Comparison of ENCODE assay signal across 19 cellular contexts in the genomic region with DNA sequence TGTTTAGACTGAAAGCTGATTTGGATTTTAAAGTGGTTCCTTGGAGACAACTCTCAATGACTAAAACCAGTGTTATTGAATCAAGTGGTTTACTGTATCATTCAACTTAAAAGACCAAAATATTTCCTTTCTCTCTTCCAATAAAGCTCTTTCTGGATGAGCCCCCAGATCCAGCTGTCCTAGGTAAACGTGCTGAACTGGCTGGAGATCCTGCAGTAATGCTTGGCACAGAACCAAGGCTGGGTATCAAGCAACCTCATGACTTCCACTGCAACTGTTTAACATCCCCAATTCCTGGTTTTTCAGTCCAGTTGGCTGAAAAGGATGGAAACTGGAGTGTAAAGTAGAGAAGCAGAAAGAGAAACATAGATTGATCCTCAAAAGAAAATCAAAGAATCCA. TPM values are rescaled to one million over a fixed set of nuclear protein-coding genes. Genes with fewer than 3 reads are reported as not detected.
"Had no signal": no experiment of that assay in that cellular context is flagged by ENCODE, and none has a peak within 500 bp of the region (broad histone marks: within the 10 kb centered on the region; RNA-seq: fewer than 3 reads in every experiment).

No MANE protein-coding gene starts in this region.

- ATAC-seq: activated naive CD4-positive, alpha-beta T cell treated with anti-CD3 and anti-CD28 coated beads, Interleukin-2, amount 50 U/mL, for 72 hours; gastroesophageal sphincter; left cardiac atrium; pancreas; right cardiac atrium had no signal

- H3K4me3 Mint-ChIP-seq: activated B cell treated with CpG ODN at 0.5 μM for 24 hours; activated CD4-positive, alpha-beta memory T cell treated with anti-CD3 and anti-CD28 coated beads, Interleukin-2, amount 10 ng/mL, durations not matched to agents 7 days and 5 days; nephron; stimulated activated naive CD8-positive, alpha-beta T cell treated with anti-CD3 and anti-CD28 coated beads, Interleukin-15, Interleukin-2, amounts not matched to agents 100 ng/mL and 50 ng/mL, for 24 hours had no signal

- H3K9me3 Mint-ChIP-seq: activated B cell treated with CpG ODN at 0.5 μM for 24 hours; activated CD4-positive, alpha-beta memory T cell treated with anti-CD3 and anti-CD28 coated beads, Interleukin-2, amount 10 ng/mL, durations not matched to agents 7 days and 5 days; activated naive CD4-positive, alpha-beta T cell treated with anti-CD3 and anti-CD28 coated beads, Interleukin-2, amount 50 U/mL, for 72 hours; nephron; stimulated activated naive CD8-positive, alpha-beta T cell treated with anti-CD3 and anti-CD28 coated beads, Interleukin-15, Interleukin-2, amounts not matched to agents 100 ng/mL and 50 ng/mL, for 24 hours had no signal

- H3K27me3 Mint-ChIP-seq: activated B cell treated with CpG ODN at 0.5 μM for 24 hours; activated CD4-positive, alpha-beta memory T cell treated with anti-CD3 and anti-CD28 coated beads, Interleukin-2, amount 10 ng/mL, durations not matched to agents 7 days and 5 days; stimulated activated naive CD8-positive, alpha-beta T cell treated with anti-CD3 and anti-CD28 coated beads, Interleukin-15, Interleukin-2, amounts not matched to agents 100 ng/mL and 50 ng/mL, for 24 hours had no signal

- H3K4me1 Mint-ChIP-seq: activated B cell treated with CpG ODN at 0.5 μM for 24 hours, nephron had no signal

- H3K27ac Mint-ChIP-seq: activated B cell treated with CpG ODN at 0.5 μM for 24 hours; activated CD4-positive, alpha-beta memory T cell treated with anti-CD3 and anti-CD28 coated beads, Interleukin-2, amount 10 ng/mL, durations not matched to agents 7 days and 5 days; nephron; stimulated activated naive CD8-positive, alpha-beta T cell treated with anti-CD3 and anti-CD28 coated beads, Interleukin-15, Interleukin-2, amounts not matched to agents 100 ng/mL and 50 ng/mL, for 24 hours had no signal

- DNase-seq: activated B cell treated with CpG ODN at 0.5 μM for 24 hours; activated CD4-positive, alpha-beta memory T cell treated with anti-CD3 and anti-CD28 coated beads, Interleukin-2, amount 10 ng/mL, durations not matched to agents 7 days and 5 days; activated CD4-positive, alpha-beta T cell treated with anti-CD3 and anti-CD28 coated beads for 4 hours; central memory CD4-positive, alpha-beta T cell; islet precursor cell; left cardiac atrium; mesenchymal stem cell; pancreas; right cardiac atrium; stimulated activated CD4-positive, alpha-beta T cell treated with anti-CD3 and anti-CD28 coated beads, Interleukin-12 subunit alpha, Interleukin-12 subunit beta, amount 100 ng/mL, for 4 hours; stimulated activated CD4-positive, alpha-beta T cell treated with anti-CD3 and anti-CD28 coated beads, Interleukin-4, amount 100 ng/mL, for 4 hours; T-helper 1 cell; T-helper 9 cell; thyroid gland had no signal

RNA-seq across cellular contexts. Expression of gene VIPR1, which starts 50.4 kb away (rescaled TPM):
- total RNA-seq: myocyte had no signal
